ENCODE assay signal across 10 cellular contexts in the genomic region with DNA sequence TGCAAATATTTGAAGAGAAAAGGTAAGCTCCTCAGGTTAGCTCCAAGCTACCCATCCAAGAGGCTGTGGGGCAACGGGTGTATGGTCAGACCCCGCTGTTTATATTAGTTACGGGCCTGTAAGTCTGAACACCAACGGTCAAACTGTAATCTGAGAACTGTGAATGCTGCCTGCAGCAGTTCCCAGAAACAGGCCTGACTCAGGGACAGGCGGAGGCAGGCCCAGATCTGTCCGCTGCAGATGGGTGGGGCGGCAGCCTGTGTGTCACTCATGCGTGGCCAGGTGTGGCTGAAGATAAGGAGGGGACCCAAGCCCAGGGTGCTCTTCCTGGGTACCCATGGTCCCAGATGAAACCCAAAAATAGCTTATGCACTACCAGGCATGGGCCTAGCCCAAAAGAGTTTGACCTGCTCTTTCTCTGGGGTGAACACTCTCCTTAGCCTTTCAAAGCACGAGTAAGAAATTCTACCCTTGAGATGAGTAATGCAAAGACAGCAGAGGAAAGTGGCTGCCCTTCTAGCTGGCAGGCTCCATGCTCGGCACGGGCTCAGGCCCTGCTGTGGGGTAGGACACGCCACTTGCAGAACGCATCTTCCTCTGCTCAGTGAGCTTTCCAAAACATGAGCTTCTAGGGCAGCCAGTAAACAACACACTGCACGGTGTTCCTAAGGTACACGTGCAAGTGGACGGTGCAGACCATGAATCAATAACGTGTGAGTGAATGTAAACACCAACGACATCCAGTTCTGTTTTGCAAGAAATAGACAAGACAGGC. TPM values are rescaled to one million over a fixed set of nuclear protein-coding genes. Genes with fewer than 3 reads are reported as not detected.
DNase-seq lines count a peak whose midpoint lies in the region; ATAC-seq, FAIRE-seq and TF ChIP-seq lines count a peak whose summit lies in the region.
"Had no signal": no experiment of that assay in that cellular context is flagged by ENCODE, and none has a peak within 500 bp of the region (broad histone marks: within the 10 kb centered on the region; RNA-seq: fewer than 3 reads in every experiment).

No MANE protein-coding gene starts in this region.

- no peaks in the 10 kb centered on the region for H3K9me3 Mint-ChIP-seq in WTC11

- POLR2A ChIA-PET in WTC11 (lab: Charles Lee) = no interaction called here
- POLR2A ChIA-PET in HepG2 (lab: Yijun Ruan, JAX) = no interaction called here

- DNase-seq in Caki2 (ENCODE audit: low read depth) = peak; percentile 93
- peak; percentile 86 for DNase-seq in NCI-H2107 treated with DMSO at 0.1 percent for 48 hours (lab: John Stamatoyannopoulos, UW; ENCODE audit: unreplicated experiment)
- no peak for DNase-seq in WTC11 (ENCODE audit: low spot score)
- no peak for DNase-seq in HepG2 (ENCODE audit: low spot score)
- DNase-seq in tibial artery = no peak
- no peak for DNase-seq in right cardiac atrium
- no peak for DNase-seq in UCSD-AML1 (lab: John Stamatoyannopoulos, UW; ENCODE audit: unreplicated experiment)
- DNase-seq: activated CD4-positive, alpha-beta T cell treated with anti-CD3 and anti-CD28 coated beads, Interleukin-2, amount 50 U/mL, for 4 hours had no signal

- H3K36me3 ChIP-seq in HepG2 (replicated peaks in 1 of 2; ENCODE audit: control insufficient read depth in 1 of 2, insufficient read depth in 2 of 2, low read length in 2 of 2) (peaks cover 11 to 46% of the 10 kb centered on the region in 2 experiments), tibial artery (peaks cover 34 to 75% (median 48%) of the 10 kb centered on the region in 3 donors)

- H4K20me1 ChIP-seq in HepG2 (ENCODE audit: insufficient read depth, low read length) = no peaks in the 10 kb centered on the region

- H3K9me3 ChIP-seq in HepG2 (ENCODE audit: low read length) (no peaks in the 10 kb centered on the region), tibial artery (no peaks in the 10 kb centered on the region), right cardiac atrium (ENCODE audit: control insufficient read depth, low read length) (no peaks in the 10 kb centered on the region)

- in situ Hi-C loops in Caki2 (cut with HindIII; ENCODE audit: low pct_unique_long_range_greater_than_20kb, low sequenced_read_pairs) = no loop called here
- in situ Hi-C loops in HepG2 (cut with HindIII; ENCODE audit: extremely low pct_ligation_motif_present, low pct_unique_long_range_greater_than_20kb) = no loop called here

- no peaks in the 10 kb centered on the region for H3K27me3 ChIP-seq in HepG2 (ENCODE audit: control insufficient read depth in 1 of 2, insufficient read depth in 2 of 2, low read length in 2 of 2)
- H3K27me3 ChIP-seq in tibial artery = no peaks in the 10 kb centered on the region
- no peaks in the 10 kb centered on the region for H3K27me3 ChIP-seq in right cardiac atrium (ENCODE audit: control insufficient read depth, insufficient read depth)

- H3K79me2 ChIP-seq in HepG2 (ENCODE audit: insufficient read depth, low read length) = peaks cover 7% of the 10 kb centered on the region

- no peak overlapping the region for H3K9ac ChIP-seq in HepG2 (ENCODE audit: insufficient read depth, low read depth, low read length)

- ATAC-seq in WTC11 = no peak
- peak; percentile 78 for ATAC-seq in HepG2
- ATAC-seq in HG02885 (IDR thresholded peaks at IDR 0.05; ENCODE audit: poor library complexity, unreplicated experiment) = no peak
- no peak for ATAC-seq in right cardiac atrium

- no TSS peak for BruUV-seq in HepG2 (replicated peaks; lab: Mats Ljungman, UMichigan)

- no peak for TF ChIP-seq CTCF in WTC11 (IDR thresholded peaks at IDR 0.05)
- no peak for TF ChIP-seq CTCF in HepG2 (CRISPR knock-in tag; IDR thresholded peaks at IDR 0.05)
- no peak for TF ChIP-seq CTCF in tibial artery (IDR thresholded peaks at IDR 0.05)

- TF ChIP-seq EP300 in HepG2 (IDR thresholded peaks at IDR 0.05; ENCODE audit: low read depth in 2 of 2, low read length in 2 of 2) (no peak), HepG2 (CRISPR knock-in tag; IDR thresholded peaks at IDR 0.05; ENCODE audit: borderline replicate concordance) (no peak)

- no peak for TF ChIP-seq RAD21 in HepG2 (CRISPR knock-in tag; IDR thresholded peaks at IDR 0.05)

- H3K4me3 Mint-ChIP-seq in WTC11 = no peak overlapping the region

- no peak for FAIRE-seq in HepG2 (lab: Jason Lieb, UNC)
- FAIRE-seq: islet of Langerhans had no signal

- WGBS in HepG2 (ENCODE audit: low lambda C conversion rate) = 67% methylated on average over 13 of the region's 18 CpGs
- 88% methylated on average over 18 of the region's 18 CpGs for WGBS in right cardiac atrium

- no peak overlapping the region for H2AFZ ChIP-seq in HepG2 (ENCODE audit: low read length)

- no peaks in the 10 kb centered on the region for H3K4me1 Mint-ChIP-seq in WTC11

- TF ChIP-seq POLR2A in HepG2 (IDR thresholded peaks at IDR 0.05; ENCODE audit: insufficient read depth in 1 of 2, low read depth in 2 of 2, low read length in 2 of 2) = no peak

- H3K36me3 Mint-ChIP-seq in WTC11 = peaks cover 38% of the 10 kb centered on the region

- H3K27ac ChIP-seq in HepG2 (ENCODE audit: extremely low read length, insufficient read depth, low read length) (no peak overlapping the region), tibial artery (no peak overlapping the region), right cardiac atrium (ENCODE audit: low read length) (no peak overlapping the region)

- no peaks in the 10 kb centered on the region for H3K4me1 ChIP-seq in HepG2 (ENCODE audit: insufficient read depth, low read length)
- no peaks in the 10 kb centered on the region for H3K4me1 ChIP-seq in tibial artery
- no peaks in the 10 kb centered on the region for H3K4me1 ChIP-seq in right cardiac atrium (ENCODE audit: control insufficient read depth, insufficient read depth, low read length)

- H3K4me3 ChIP-seq in HepG2 (replicated peaks in 1 of 3; ENCODE audit: insufficient read depth in 1 of 3, low read depth in 2 of 3, low read length in 3 of 3) (no peak overlapping the region), tibial artery (no peak overlapping the region), right cardiac atrium (ENCODE audit: low read length) (no peak overlapping the region)

- H3K27me3 Mint-ChIP-seq in WTC11 (ENCODE audit: low read depth) = no peaks in the 10 kb centered on the region

- CTCF ChIA-PET in WTC11 (lab: Charles Lee) = interaction anchor here (1.5 kb wide), 1 partner anchor 187 kb away, joined by 3 read pairs; no protein-coding TSS in a partner anchor
- CTCF ChIA-PET in HepG2 (lab: Yijun Ruan, JAX; ENCODE audit: low intra/inter-chr PET ratio, low total read pairs) = no interaction called here

- intact Hi-C loops in HepG2 (cut with micrococcal nuclease; ENCODE audit: unreplicated experiment) (no loop called here), tibial artery (cut with DNase I; ENCODE audit: low total_unique reads) (no loop called here), right cardiac atrium (cut with DNase I) (loop anchor here in 2 of 4 donors (10.0 kb wide), 1 partner anchor 87 kb away; no protein-coding TSS in a partner anchor)

- H3K4me2 ChIP-seq in HepG2 (ENCODE audit: low read depth, low read length) = no peak overlapping the region

- H3K27ac Mint-ChIP-seq in WTC11 = 0 out of 2 replicates have a peak overlapping the region, but pooled peaks have one; percentile 29

RNA-seq across cellular contexts. Expression of gene UBAC1, which starts 9.1 kb away (rescaled TPM):
- 72.0 and 81.4 TPM in 2 replicates for total RNA-seq in Caki2 (2014; rRNA removed; shearing (Covaris generic); ENCODE audit: low replicate concordance)
- 46.4 to 55.6 TPM (median 53.3 TPM) in 3 replicates for total RNA-seq in WTC11 (2021)
- total RNA-seq in HepG2 (2016; rRNA removed; fragmentation: Illumina TruSeq; extraction: Trizol) = 28.7 and 32.2 TPM in 2 replicates
- total RNA-seq in HepG2 (2016; cell fraction: cytosol; rRNA removed; fragmentation: Illumina TruSeq; extraction: Trizol; ENCODE audit: low read depth) = 64.3 and 65.0 TPM in 2 replicates
- total RNA-seq in HepG2 (2016; cell fraction: insoluble cytoplasmic fraction; rRNA removed; fragmentation: Illumina TruSeq; extraction: Trizol) = 24.0 and 31.6 TPM in 2 replicates
- total RNA-seq in HepG2 (2016; cell fraction: membrane; rRNA removed; fragmentation: Illumina TruSeq; extraction: Trizol) = 72.1 and 78.0 TPM in 2 replicates
- 18.2 and 19.5 TPM in 2 replicates for total RNA-seq in HepG2 (2016; cell fraction: nucleus; rRNA removed; fragmentation: Illumina TruSeq; extraction: Trizol)
- polyA plus RNA-seq in HepG2 (2011; rRNA removed) = 30.2 and 34.1 TPM in 2 replicates
- polyA plus RNA-seq in HepG2 (2011; cell fraction: cytosol; rRNA removed) = 21.2 and 27.8 TPM in 2 replicates
- 62.0 and 64.4 TPM in 2 replicates for polyA plus RNA-seq in HepG2 (2011; cell fraction: nucleus; rRNA removed)
- polyA plus RNA-seq in HepG2 (2012) = 11.8 and 12.0 TPM in 2 replicates
- polyA plus RNA-seq in HepG2 (2016; cell fraction: cytosol; fragmentation: Illumina TruSeq; extraction: Trizol; ENCODE audit: low read depth) = 61.3 and 64.0 TPM in 2 replicates
- polyA plus RNA-seq in HepG2 (2016; cell fraction: insoluble cytoplasmic fraction; fragmentation: Illumina TruSeq; extraction: Trizol; ENCODE audit: low read depth) = 30.7 and 32.1 TPM in 2 replicates
- 65.3 TPM in 2 replicates for polyA plus RNA-seq in HepG2 (2016; cell fraction: membrane; fragmentation: Illumina TruSeq; extraction: Trizol; ENCODE audit: low read depth)
- 36.3 and 39.7 TPM in 2 replicates for polyA plus RNA-seq in HepG2 (2016; cell fraction: nucleus; fragmentation: Illumina TruSeq; extraction: Trizol; ENCODE audit: insufficient read depth, low read depth)
- polyA minus RNA-seq in HepG2 (2011; rRNA and poly(A)+ RNA removed; ENCODE audit: low replicate concordance) = 13.4 and 58.0 TPM in 2 replicates
- 6.0 and 8.0 TPM in 2 replicates for polyA minus RNA-seq in HepG2 (2011; cell fraction: cytosol; rRNA and poly(A)+ RNA removed)
- 11.2 and 18.6 TPM in 2 replicates for polyA minus RNA-seq in HepG2 (2011; cell fraction: nucleus; rRNA and poly(A)+ RNA removed)
- 10 to 100 TPM; 64.0 to 88.7 (median 76.2) TPM for total RNA-seq in right cardiac atrium
- polyA plus RNA-seq in right cardiac atrium = 83.3 TPM

RNA-seq across cellular contexts. Expression of gene CAMSAP1, which starts 44.7 kb away (rescaled TPM):
- total RNA-seq in Caki2 (2014; rRNA removed; shearing (Covaris generic); ENCODE audit: low replicate concordance) = 22.6 and 39.3 TPM in 2 replicates
- total RNA-seq in WTC11 (2021) (33.5 to 40.5 TPM (median 35.8 TPM) in 3 replicates), HepG2 (2016; rRNA removed; fragmentation: Illumina TruSeq; extraction: Trizol) (10.2 and 12.4 TPM in 2 replicates), right cardiac atrium (10 to 100 TPM; 13.9 to 22.8 (median 18.3) TPM)
- total RNA-seq in HepG2 (2016; cell fraction: cytosol; rRNA removed; fragmentation: Illumina TruSeq; extraction: Trizol; ENCODE audit: low read depth) = 177 and 181 TPM in 2 replicates
- total RNA-seq in HepG2 (2016; cell fraction: insoluble cytoplasmic fraction; rRNA removed; fragmentation: Illumina TruSeq; extraction: Trizol) = 8.9 and 16.6 TPM in 2 replicates
- 41.6 and 42.6 TPM in 2 replicates for total RNA-seq in HepG2 (2016; cell fraction: membrane; rRNA removed; fragmentation: Illumina TruSeq; extraction: Trizol)
- total RNA-seq in HepG2 (2016; cell fraction: nucleus; rRNA removed; fragmentation: Illumina TruSeq; extraction: Trizol) = 13.3 and 18.1 TPM in 2 replicates
- polyA plus RNA-seq in HepG2 (2011; rRNA removed) (3.8 and 4.1 TPM in 2 replicates), right cardiac atrium (10.0 TPM)
- 4.6 and 6.9 TPM in 2 replicates for polyA plus RNA-seq in HepG2 (2011; cell fraction: cytosol; rRNA removed)
- 5.7 and 6.6 TPM in 2 replicates for polyA plus RNA-seq in HepG2 (2011; cell fraction: nucleus; rRNA removed)
- 6.8 and 8.3 TPM in 2 replicates for polyA plus RNA-seq in HepG2 (2012)
- 0.67 and 0.97 TPM in 2 replicates for polyA plus RNA-seq in HepG2 (2016; cell fraction: cytosol; fragmentation: Illumina TruSeq; extraction: Trizol; ENCODE audit: low read depth)
- polyA plus RNA-seq in HepG2 (2016; cell fraction: insoluble cytoplasmic fraction; fragmentation: Illumina TruSeq; extraction: Trizol; ENCODE audit: low read depth) = 8.6 and 9.1 TPM in 2 replicates
- 2.4 and 2.5 TPM in 2 replicates for polyA plus RNA-seq in HepG2 (2016; cell fraction: membrane; fragmentation: Illumina TruSeq; extraction: Trizol; ENCODE audit: low read depth)
- polyA plus RNA-seq in HepG2 (2016; cell fraction: nucleus; fragmentation: Illumina TruSeq; extraction: Trizol; ENCODE audit: insufficient read depth, low read depth) = 13.6 and 16.2 TPM in 2 replicates
- polyA minus RNA-seq in HepG2 (2011; rRNA and poly(A)+ RNA removed; ENCODE audit: low replicate concordance) = 13.5 and 58.6 TPM in 2 replicates
- polyA minus RNA-seq in HepG2 (2011; cell fraction: cytosol; rRNA and poly(A)+ RNA removed) = 18.0 and 25.6 TPM in 2 replicates
- 10.9 and 12.2 TPM in 2 replicates for polyA minus RNA-seq in HepG2 (2011; cell fraction: nucleus; rRNA and poly(A)+ RNA removed)

Comparison
In these comparisons a context has a peak if more than half of its experiments do, and no peak if none do; other contexts are left out.
1. DNase-seq: peak in Caki2 (single experiment) and NCI-H2107 treated with DMSO at 0.1 percent for 48 hours (single experiment); none in WTC11 (single experiment), HepG2 (single experiment), tibial artery (0 of 2), right cardiac atrium (0 of 3) and UCSD-AML1 (single experiment).